In the genomic region with DNA sequence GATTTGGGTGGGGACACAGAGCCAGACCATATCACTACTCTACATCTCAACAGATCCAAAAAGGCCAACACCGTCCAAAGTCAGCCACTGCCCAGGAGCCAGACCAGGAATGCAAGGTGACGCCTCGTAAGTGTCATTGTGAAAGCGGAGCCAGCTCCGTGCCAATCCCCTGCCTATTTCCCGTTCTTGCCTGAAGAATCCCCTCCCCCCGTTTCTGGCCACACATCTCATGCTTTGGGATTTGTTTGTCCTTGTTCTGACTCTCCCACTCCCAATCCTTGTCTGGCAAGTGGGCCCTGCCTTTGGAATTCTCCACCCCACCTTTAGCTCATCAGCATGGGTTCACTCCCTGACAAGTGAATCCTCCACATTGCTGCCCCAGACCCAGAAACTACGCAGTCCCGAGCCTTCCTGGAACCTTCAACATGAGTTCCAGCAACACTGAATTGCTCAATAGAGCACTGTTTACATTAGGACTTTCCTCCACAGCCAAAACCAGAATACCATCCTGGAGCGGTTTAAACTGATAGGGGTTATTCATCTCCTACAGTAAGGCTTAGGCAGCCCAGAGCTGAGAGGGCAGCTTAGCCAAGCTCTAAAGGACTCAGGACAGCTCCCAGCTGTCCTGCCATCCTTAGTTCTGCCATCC, we compare ENCODE assay signal across 1 cellular context.
TF ChIP-seq lines count a peak whose summit lies in the region.

No MANE protein-coding gene starts in this region.

TF ChIP-seq in HepG2, 621 proteins besides CTCF, POLR2A, EP300 and RAD21 (continued from another document and continues in another):
- TF ChIP-seq ZNF318 (CRISPR knock-in tag; IDR thresholded peaks at IDR 0.05) (no peak), SRF (IDR thresholded peaks at IDR 0.05; ENCODE audit: low read depth, low read length) (no peak), IRF1 (CRISPR knock-in tag; IDR thresholded peaks at IDR 0.05; ENCODE audit: low read depth) (no peak), ZNF7 (CRISPR knock-in tag; IDR thresholded peaks at IDR 0.05) (no peak), FOXK1 (CRISPR knock-in tag; IDR thresholded peaks at IDR 0.05; ENCODE audit: borderline replicate concordance, low read depth) (peak; percentile 55; the same call in 1 of the 2 replicates), PPARG (CRISPR knock-in tag; conservative IDR thresholded peaks at IDR 0.05) (no peak), ZNF331 (CRISPR knock-in tag; IDR thresholded peaks at IDR 0.05) (peak; percentile 73), SIN3A (IDR thresholded peaks at IDR 0.05; ENCODE audit: borderline replicate concordance, low read depth, low read length) (no peak), LCORL (IDR thresholded peaks at IDR 0.05) (no peak), LCORL (CRISPR knock-in tag; IDR thresholded peaks at IDR 0.05) (peak; percentile 49; the same call in 1 of the 2 replicates), NR2F2 (IDR thresholded peaks at IDR 0.05; ENCODE audit: borderline replicate concordance, low read depth) (no peak), ZNF264 (CRISPR knock-in tag; IDR thresholded peaks at IDR 0.05) (no peak), UBTF (CRISPR knock-in tag; IDR thresholded peaks at IDR 0.05) (no peak), JUNB (CRISPR knock-in tag; IDR thresholded peaks at IDR 0.05; ENCODE audit: borderline replicate concordance) (no peak), ZNF574 (CRISPR knock-in tag; IDR thresholded peaks at IDR 0.05) (no peak), TOE1 (CRISPR knock-in tag; IDR thresholded peaks at IDR 0.05) (no peak)
- TF ChIP-seq, protein P1, sequence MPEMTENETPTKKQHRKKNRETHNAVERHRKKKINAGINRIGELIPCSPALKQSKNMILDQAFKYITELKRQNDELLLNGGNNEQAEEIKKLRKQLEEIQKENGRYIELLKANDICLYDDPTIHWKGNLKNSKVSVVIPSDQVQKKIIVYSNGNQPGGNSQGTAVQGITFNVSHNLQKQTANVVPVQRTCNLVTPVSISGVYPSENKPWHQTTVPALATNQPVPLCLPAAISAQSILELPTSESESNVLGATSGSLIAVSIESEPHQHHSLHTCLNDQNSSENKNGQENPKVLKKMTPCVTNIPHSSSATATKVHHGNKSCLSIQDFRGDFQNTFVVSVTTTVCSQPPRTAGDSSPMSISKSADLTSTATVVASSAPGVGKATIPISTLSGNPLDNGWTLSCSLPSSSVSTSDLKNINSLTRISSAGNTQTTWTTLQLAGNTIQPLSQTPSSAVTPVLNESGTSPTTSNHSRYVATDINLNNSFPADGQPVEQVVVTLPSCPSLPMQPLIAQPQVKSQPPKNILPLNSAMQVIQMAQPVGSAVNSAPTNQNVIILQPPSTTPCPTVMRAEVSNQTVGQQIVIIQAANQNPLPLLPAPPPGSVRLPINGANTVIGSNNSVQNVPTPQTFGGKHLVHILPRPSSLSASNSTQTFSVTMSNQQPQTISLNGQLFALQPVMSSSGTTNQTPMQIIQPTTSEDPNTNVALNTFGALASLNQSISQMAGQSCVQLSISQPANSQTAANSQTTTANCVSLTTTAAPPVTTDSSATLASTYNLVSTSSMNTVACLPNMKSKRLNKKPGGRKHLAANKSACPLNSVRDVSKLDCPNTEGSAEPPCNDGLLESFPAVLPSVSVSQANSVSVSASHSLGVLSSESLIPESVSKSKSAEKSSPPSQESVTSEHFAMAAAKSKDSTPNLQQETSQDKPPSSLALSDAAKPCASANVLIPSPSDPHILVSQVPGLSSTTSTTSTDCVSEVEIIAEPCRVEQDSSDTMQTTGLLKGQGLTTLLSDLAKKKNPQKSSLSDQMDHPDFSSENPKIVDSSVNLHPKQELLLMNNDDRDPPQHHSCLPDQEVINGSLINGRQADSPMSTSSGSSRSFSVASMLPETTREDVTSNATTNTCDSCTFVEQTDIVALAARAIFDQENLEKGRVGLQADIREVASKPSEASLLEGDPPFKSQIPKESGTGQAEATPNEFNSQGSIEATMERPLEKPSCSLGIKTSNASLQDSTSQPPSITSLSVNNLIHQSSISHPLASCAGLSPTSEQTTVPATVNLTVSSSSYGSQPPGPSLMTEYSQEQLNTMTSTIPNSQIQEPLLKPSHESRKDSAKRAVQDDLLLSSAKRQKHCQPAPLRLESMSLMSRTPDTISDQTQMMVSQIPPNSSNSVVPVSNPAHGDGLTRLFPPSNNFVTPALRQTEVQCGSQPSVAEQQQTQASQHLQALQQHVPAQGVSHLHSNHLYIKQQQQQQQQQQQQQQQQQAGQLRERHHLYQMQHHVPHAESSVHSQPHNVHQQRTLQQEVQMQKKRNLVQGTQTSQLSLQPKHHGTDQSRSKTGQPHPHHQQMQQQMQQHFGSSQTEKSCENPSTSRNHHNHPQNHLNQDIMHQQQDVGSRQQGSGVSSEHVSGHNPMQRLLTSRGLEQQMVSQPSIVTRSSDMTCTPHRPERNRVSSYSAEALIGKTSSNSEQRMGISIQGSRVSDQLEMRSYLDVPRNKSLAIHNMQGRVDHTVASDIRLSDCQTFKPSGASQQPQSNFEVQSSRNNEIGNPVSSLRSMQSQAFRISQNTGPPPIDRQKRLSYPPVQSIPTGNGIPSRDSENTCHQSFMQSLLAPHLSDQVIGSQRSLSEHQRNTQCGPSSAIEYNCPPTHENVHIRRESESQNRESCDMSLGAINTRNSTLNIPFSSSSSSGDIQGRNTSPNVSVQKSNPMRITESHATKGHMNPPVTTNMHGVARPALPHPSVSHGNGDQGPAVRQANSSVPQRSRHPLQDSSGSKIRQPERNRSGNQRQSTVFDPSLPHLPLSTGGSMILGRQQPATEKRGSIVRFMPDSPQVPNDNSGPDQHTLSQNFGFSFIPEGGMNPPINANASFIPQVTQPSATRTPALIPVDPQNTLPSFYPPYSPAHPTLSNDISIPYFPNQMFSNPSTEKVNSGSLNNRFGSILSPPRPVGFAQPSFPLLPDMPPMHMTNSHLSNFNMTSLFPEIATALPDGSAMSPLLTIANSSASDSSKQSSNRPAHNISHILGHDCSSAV (CRISPR knock-in tag; IDR thresholded peaks at IDR 0.05; ENCODE audit: borderline replicate concordance), result no peak
- TF ChIP-seq, protein P2, sequence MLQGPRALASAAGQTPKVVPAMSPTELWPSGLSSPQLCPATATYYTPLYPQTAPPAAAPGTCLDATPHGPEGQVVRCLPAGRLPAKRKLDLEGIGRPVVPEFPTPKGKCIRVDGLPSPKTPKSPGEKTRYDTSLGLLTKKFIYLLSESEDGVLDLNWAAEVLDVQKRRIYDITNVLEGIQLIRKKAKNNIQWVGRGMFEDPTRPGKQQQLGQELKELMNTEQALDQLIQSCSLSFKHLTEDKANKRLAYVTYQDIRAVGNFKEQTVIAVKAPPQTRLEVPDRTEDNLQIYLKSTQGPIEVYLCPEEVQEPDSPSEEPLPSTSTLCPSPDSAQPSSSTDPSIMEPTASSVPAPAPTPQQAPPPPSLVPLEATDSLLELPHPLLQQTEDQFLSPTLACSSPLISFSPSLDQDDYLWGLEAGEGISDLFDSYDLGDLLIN (CRISPR knock-in tag; IDR thresholded peaks at IDR 0.05; ENCODE audit: borderline replicate concordance), result no peak
